In the genomic region with DNA sequence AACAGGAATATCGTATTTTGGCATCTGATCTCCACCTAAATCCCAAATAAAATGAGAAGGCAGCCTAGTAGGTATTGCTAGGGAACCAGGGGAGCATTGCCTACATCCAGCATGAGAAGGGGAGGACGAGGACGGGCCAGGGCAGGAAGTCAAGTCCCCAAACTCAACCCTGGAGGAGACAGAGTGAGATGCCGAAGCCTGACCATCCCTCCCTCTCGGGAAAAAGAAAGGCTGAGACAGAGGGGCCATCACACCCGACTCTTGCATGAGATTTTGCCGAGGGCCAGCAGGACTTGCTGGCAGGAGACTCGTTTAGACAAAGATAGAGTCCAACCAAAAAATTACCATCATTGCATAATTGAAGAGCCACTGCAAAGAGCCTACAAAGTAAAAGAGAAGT, we compare ENCODE assay signal across 18 cellular contexts. TPM values are rescaled to one million over a fixed set of nuclear protein-coding genes. Genes with fewer than 3 reads are reported as not detected.
DNase-seq lines count a peak whose midpoint lies in the region; ATAC-seq lines count a peak whose summit lies in the region.
"Had no signal": no experiment of that assay in that cellular context is flagged by ENCODE, and none has a peak within 500 bp of the region (broad histone marks: within the 10 kb centered on the region; RNA-seq: fewer than 3 reads in every experiment).

No MANE protein-coding gene starts in this region.

- H3K4me1 Mint-ChIP-seq in CD4-positive, alpha-beta memory T cell, result no peaks in the 10 kb centered on the region

- CTCF ChIA-PET in CD4-positive, alpha-beta memory T cell (lab: Charles Lee; ENCODE audit: partially characterized antibody), result no interaction called here

- H3K4me3 ChIP-seq in CD4-positive, alpha-beta memory T cell (ENCODE audit: low read length in 2 of 2), result no peak overlapping the region

- H3K9me3 ChIP-seq in CD4-positive, alpha-beta memory T cell (ENCODE audit: control insufficient read depth in 1 of 2, low read length in 2 of 2), result no peaks in the 10 kb centered on the region

- DNase-seq in mesenteric fat pad (ENCODE audit: low spot score), result peak; percentile 62
- no peak for DNase-seq in NCI-H1930 (lab: John Stamatoyannopoulos, UW)
- no peak for DNase-seq in NOMO-1 (lab: John Stamatoyannopoulos, UW; ENCODE audit: unreplicated experiment in 2 of 2)
- DNase-seq in CD4-positive, alpha-beta memory T cell, result no peak
- DNase-seq: aorta, naive B cell had no signal

- H3K9me3 Mint-ChIP-seq in CD4-positive, alpha-beta memory T cell, result no peaks in the 10 kb centered on the region
- H3K9me3 Mint-ChIP-seq: activated T-helper 1 cell treated with anti-CD3 and anti-CD28 coated beads, Interleukin-12 subunit alpha, Interleukin-12 subunit beta, Interleukin-2, Interleukin-4 antibody, amounts not matched to agents 30 ng/mL and 10 ng/mL and 1 ng/mL, durations not matched to agents 14 hours and 24 hours and 36 hours had no signal

- intact Hi-C loops in CD4-positive, alpha-beta memory T cell (cut with micrococcal nuclease), result no loop called here

- H3K27me3 ChIP-seq in CD4-positive, alpha-beta memory T cell (ENCODE audit: insufficient read depth, low read length), result no peaks in the 10 kb centered on the region

- no peak overlapping the region for H3K27ac Mint-ChIP-seq in CD4-positive, alpha-beta memory T cell
- H3K27ac Mint-ChIP-seq: activated T-helper 1 cell treated with anti-CD3 and anti-CD28 coated beads, Interleukin-12 subunit alpha, Interleukin-12 subunit beta, Interleukin-2, Interleukin-4 antibody, amounts not matched to agents 30 ng/mL and 10 ng/mL and 1 ng/mL, durations not matched to agents 14 hours and 24 hours and 36 hours had no signal

- no peak overlapping the region for H3K27ac ChIP-seq in CD4-positive, alpha-beta memory T cell (ENCODE audit: low read depth, low read length)
- H3K27ac ChIP-seq: C4-2B had no signal

- peaks cover 0 to 4% of the 10 kb centered on the region in 2 donors for H3K36me3 Mint-ChIP-seq in CD4-positive, alpha-beta memory T cell
- H3K36me3 Mint-ChIP-seq: naive B cell had no signal

- no peaks in the 10 kb centered on the region for H3K4me1 ChIP-seq in CD4-positive, alpha-beta memory T cell (ENCODE audit: insufficient read depth, low read length)

- peak; percentile 23 for ATAC-seq in GM18511 (IDR thresholded peaks at IDR 0.05; ENCODE audit: unreplicated experiment)
- peak; percentile 29 for ATAC-seq in GM21528 (IDR thresholded peaks at IDR 0.05; ENCODE audit: low FRiP score, unreplicated experiment)
- peak; percentile 17 for ATAC-seq in HG03432 (IDR thresholded peaks at IDR 0.05; ENCODE audit: unreplicated experiment)
- ATAC-seq in HG03135 (IDR thresholded peaks at IDR 0.05; ENCODE audit: unreplicated experiment), result no peak
- ATAC-seq: HCT116, sciatic nerve had no signal

- peaks cover 7 to 10% of the 10 kb centered on the region in 2 donors for H3K27me3 Mint-ChIP-seq in CD4-positive, alpha-beta memory T cell

- POLR2A ChIA-PET in CD4-positive, alpha-beta memory T cell (lab: Charles Lee; ENCODE audit: partially characterized antibody), result no interaction called here

- H3K36me3 ChIP-seq in CD4-positive, alpha-beta memory T cell (ENCODE audit: insufficient read depth, low read length), result no peaks in the 10 kb centered on the region

- H3K4me3 Mint-ChIP-seq in CD4-positive, alpha-beta memory T cell, result no peak overlapping the region
- H3K4me3 Mint-ChIP-seq: activated T-helper 1 cell treated with anti-CD3 and anti-CD28 coated beads, Interleukin-12 subunit alpha, Interleukin-12 subunit beta, Interleukin-2, Interleukin-4 antibody, amounts not matched to agents 30 ng/mL and 10 ng/mL and 1 ng/mL, durations not matched to agents 14 hours and 24 hours and 36 hours had no signal

RNA-seq across cellular contexts. Expression of gene SPATA19, which starts 50.2 kb away (rescaled TPM):
- total RNA-seq in mesenteric fat pad, result not detected
- not detected for total RNA-seq in CD4-positive, alpha-beta memory T cell
- not detected for polyA plus RNA-seq in CD4-positive, alpha-beta memory T cell
- total RNA-seq: activated T-helper 1 cell treated with anti-CD3 and anti-CD28 coated beads, Interleukin-12 subunit alpha, Interleukin-12 subunit beta, Interleukin-2, Interleukin-4 antibody, amounts not matched to agents 30 ng/mL and 10 ng/mL and 1 ng/mL, durations not matched to agents 14 hours and 24 hours and 36 hours; aorta; Daoy; frontal cortex; kidney epithelial cell; LHCN-M2; sciatic nerve had no signal
- polyA plus RNA-seq: aorta had no signal
